In genomic region chr20:57291003-57291402, GRCh38 we compare ENCODE assay signal across 1 cellular context.
TF ChIP-seq lines count a peak whose summit lies in the region.

No MANE protein-coding gene starts in this region.

TF ChIP-seq in HepG2, 621 proteins besides CTCF, POLR2A, EP300 and RAD21:
- TF ChIP-seq STAG1 (CRISPR knock-in tag; IDR thresholded peaks at IDR 0.05) (peak; percentile 34; the same call in 1 of the 2 replicates), TEF (CRISPR knock-in tag; IDR thresholded peaks at IDR 0.05) (no peak), ZNF280D (CRISPR knock-in tag; IDR thresholded peaks at IDR 0.05) (no peak), NFRKB (IDR thresholded peaks at IDR 0.05) (no peak), XRCC5 (optimal IDR thresholded peaks at IDR 0.05; ENCODE audit: low read length) (peak; percentile 27)
